13 cellular contexts compared by ENCODE assay signal in the genomic region with DNA sequence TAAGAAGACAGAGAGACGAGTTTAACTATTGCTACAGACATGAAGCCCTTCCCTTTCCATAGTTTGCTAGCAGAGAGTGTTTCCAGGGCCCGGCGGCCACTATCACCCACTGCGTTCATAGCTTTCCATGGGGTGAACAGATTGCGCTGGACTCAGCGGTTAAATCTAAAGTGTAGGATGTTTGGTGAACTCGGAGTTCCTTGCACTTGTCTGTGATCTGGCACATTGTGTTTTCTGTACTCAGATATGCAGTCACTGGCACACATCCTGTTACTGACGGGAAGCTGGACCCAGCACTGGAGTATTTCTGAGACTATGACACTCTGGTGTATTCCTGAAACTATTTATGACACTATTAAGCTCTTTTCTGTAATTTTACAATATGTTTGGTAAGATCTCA. TPM values are rescaled to one million over a fixed set of nuclear protein-coding genes. Genes with fewer than 3 reads are reported as not detected.
DNase-seq lines count a peak whose midpoint lies in the region; ATAC-seq, FAIRE-seq and TF ChIP-seq lines count a peak whose summit lies in the region.
"Had no signal": no experiment of that assay in that cellular context is flagged by ENCODE, and none has a peak within 500 bp of the region (broad histone marks: within the 10 kb centered on the region; RNA-seq: fewer than 3 reads in every experiment).

No MANE protein-coding gene starts in this region.

- H3K4me3 Mint-ChIP-seq in T-helper 2 cell treated with Interferon-gamma antibody and Interleukin-4, amounts not matched to agents 5 μg/mL and 100 μg/mL, for 36 hours = peak overlapping the region; percentile 31

- H3K27ac ChIP-seq in GM12878 (ENCODE audit: control insufficient read depth, insufficient read depth) (no peak overlapping the region), hepatocyte (peak overlapping the region; percentile 59), spleen (peak overlapping the region in 6 of 8 donors; percentile 30 to 75 (median 66))
- H3K27ac ChIP-seq: thyroid gland had no signal

- H3K9me3 ChIP-seq in GM12878 (replicated peaks; ENCODE audit: control insufficient read depth, insufficient read depth, low read length) (no peaks in the 10 kb centered on the region; the same call in 2 of the 3 replicates), hepatocyte (ENCODE audit: low read depth) (no peaks in the 10 kb centered on the region), spleen (no peaks in the 10 kb centered on the region)
- H3K9me3 ChIP-seq: thyroid gland had no signal

- H4K20me1 ChIP-seq in GM12878 (ENCODE audit: control insufficient read depth, insufficient read depth) = no peaks in the 10 kb centered on the region
- H4K20me1 ChIP-seq in hepatocyte (ENCODE audit: insufficient read depth, poor library complexity, severe bottlenecking) = peaks cover 65% of the 10 kb centered on the region

- DNase-seq in T-helper 2 cell treated with Interferon-gamma antibody and Interleukin-4, amounts not matched to agents 5 μg/mL and 100 μg/mL, for 36 hours (ENCODE audit: low spot score) = no peak
- DNase-seq in T-helper 2 cell = no peak
- no peak for DNase-seq in GM12878 (ENCODE audit: low read depth, low spot score)
- DNase-seq in hepatocyte (ENCODE audit: low spot score) = no peak
- DNase-seq in spleen = peak; percentile 53
- DNase-seq in HuH-7.5 (ENCODE audit: low spot score) = no peak
- DNase-seq in foreskin melanocyte = no peak
- DNase-seq: GF-D8, thyroid gland had no signal

- peak; percentile 54 for FAIRE-seq in GM12878 (lab: Jason Lieb, UNC)
- FAIRE-seq: A204.1, K562 had no signal

- no peaks in the 10 kb centered on the region for H3K27me3 ChIP-seq in GM12878 (replicated peaks in 1 of 2; ENCODE audit: control insufficient read depth in 2 of 2, insufficient read depth in 2 of 2, low read length in 1 of 2)
- no peaks in the 10 kb centered on the region for H3K27me3 ChIP-seq in hepatocyte
- H3K27me3 ChIP-seq in spleen (replicated peaks in 1 of 7) = no peaks in the 10 kb centered on the region
- H3K27me3 ChIP-seq: thyroid gland had no signal

- intact Hi-C loops in GM12878 (cut with micrococcal nuclease; ENCODE audit: unreplicated experiment) (no loop called here), spleen (cut with DNase I; ENCODE audit: low total_unique reads) (no loop called here)

- H3K4me1 ChIP-seq in GM12878 (ENCODE audit: control insufficient read depth, insufficient read depth, low read length) (peaks cover 46% of the 10 kb centered on the region), hepatocyte (ENCODE audit: insufficient read depth) (peaks cover 47% of the 10 kb centered on the region), spleen (peaks cover 48 to 99% (median 90%) of the 10 kb centered on the region in 6 donors)

- H2AFZ ChIP-seq in GM12878 (ENCODE audit: control insufficient read depth, low read depth, low read length) (no peak overlapping the region), hepatocyte (no peak overlapping the region)

- H3K36me3 ChIP-seq in GM12878 (ENCODE audit: control insufficient read depth in 2 of 2, insufficient read depth in 2 of 2, low read length in 1 of 2) (peaks cover 0 to 2% of the 10 kb centered on the region in 2 experiments; a peak in 2 of 4 replicates), hepatocyte (replicated peaks; ENCODE audit: insufficient read depth, low read depth) (no peaks in the 10 kb centered on the region), spleen (peaks cover 0 to 9% (median 0%) of the 10 kb centered on the region in 6 donors)
- H3K36me3 ChIP-seq: thyroid gland had no signal

- BruUV-seq in GM12878 (replicated peaks; lab: Mats Ljungman, UMichigan) = no TSS peak

- TF ChIP-seq EP300 in GM12878 (IDR thresholded peaks at IDR 0.05; ENCODE audit: borderline replicate concordance in 1 of 2, control insufficient read depth in 1 of 2, low read depth in 2 of 2, low read length in 2 of 2) = no peak

- H3K4me2 ChIP-seq in GM12878 (ENCODE audit: control insufficient read depth, insufficient read depth) (no peak overlapping the region), hepatocyte (no peak overlapping the region)

- no peaks in the 10 kb centered on the region for H3K27me3 Mint-ChIP-seq in T-helper 2 cell treated with Interferon-gamma antibody and Interleukin-4, amounts not matched to agents 5 μg/mL and 100 μg/mL, for 36 hours (ENCODE audit: low read depth)

- peaks cover 7% of the 10 kb centered on the region for H3K9me3 Mint-ChIP-seq in T-helper 2 cell treated with Interferon-gamma antibody and Interleukin-4, amounts not matched to agents 5 μg/mL and 100 μg/mL, for 36 hours

- TF ChIP-seq POLR2A in GM12878 (IDR thresholded peaks at IDR 0.05; ENCODE audit: low read depth, low read length) (no peak), spleen (IDR thresholded peaks at IDR 0.05) (no peak)

- WGBS in GM12878 (ENCODE audit: insufficient coverage, insufficient replicate concordance, low lambda C conversion rate, missing lambda C conversion rate) = 89% methylated on average over 8 of the region's 8 CpGs
- 75% methylated on average over 8 of the region's 8 CpGs for WGBS in hepatocyte (ENCODE audit: low lambda C conversion rate, missing lambda C conversion rate)
- WGBS in spleen, 5 donors = 27 to 62% (median 52%) methylated on average over 8 of the region's 8 CpGs

- TF ChIP-seq RAD21 in GM12878 (IDR thresholded peaks at IDR 0.05; ENCODE audit: insufficient read depth, low read depth, low read length) = no peak

- peak overlapping the region; percentile 64 for H3K27ac Mint-ChIP-seq in T-helper 2 cell treated with Interferon-gamma antibody and Interleukin-4, amounts not matched to agents 5 μg/mL and 100 μg/mL, for 36 hours

- ATAC-seq in GM12878 (no peak), GM21529 (IDR thresholded peaks at IDR 0.05; ENCODE audit: unreplicated experiment) (no peak)
- ATAC-seq: K562 had no signal

- in situ Hi-C loops in GM12878 (cut with MboI) = no loop called here

- CTCF ChIA-PET in GM12878 (lab: Yijun Ruan, JAX) = no interaction called here

- RAD21 ChIA-PET in GM12878 (lab: Charles Lee; ENCODE audit: unreplicated experiment) = no interaction called here

- H3K36me3 Mint-ChIP-seq in T-helper 2 cell treated with Interferon-gamma antibody and Interleukin-4, amounts not matched to agents 5 μg/mL and 100 μg/mL, for 36 hours (ENCODE audit: low read depth) = peaks cover 68% of the 10 kb centered on the region

- no peak overlapping the region for H3K4me3 ChIP-seq in GM12878
- H3K4me3 ChIP-seq in hepatocyte = no peak overlapping the region
- H3K4me3 ChIP-seq in spleen = peak overlapping the region in 1 of 8 donors; percentile 9
- H3K4me3 ChIP-seq: K562, thyroid gland had no signal

- H3K9me2 ChIP-seq in hepatocyte (replicated peaks; ENCODE audit: insufficient read depth) = no peaks in the 10 kb centered on the region

- SMC1A ChIA-PET in GM12878 (lab: Charles Lee; ENCODE audit: uncharacterized antibody, unreplicated experiment) = no interaction called here

- peaks cover 85% of the 10 kb centered on the region for H3K4me1 Mint-ChIP-seq in T-helper 2 cell treated with Interferon-gamma antibody and Interleukin-4, amounts not matched to agents 5 μg/mL and 100 μg/mL, for 36 hours (ENCODE audit: low read depth)

- no peak overlapping the region for H3K9ac ChIP-seq in GM12878 (ENCODE audit: control insufficient read depth, insufficient read depth, low read length)

- POLR2A ChIA-PET in GM12878 (lab: Charles Lee) = no interaction called here

- H3K79me2 ChIP-seq in GM12878 (ENCODE audit: control insufficient read depth, insufficient read depth, low read length) (peaks cover 21% of the 10 kb centered on the region), hepatocyte (peaks cover 96% of the 10 kb centered on the region)

- no peak for TF ChIP-seq CTCF in GM12878 (IDR thresholded peaks at IDR 0.05 in 2 of 3, conservative IDR thresholded peaks at IDR 0.05 in 1 of 3; ENCODE audit: control insufficient read depth in 2 of 3, extremely low read depth in 1 of 3, insufficient read depth in 1 of 3, low read depth in 3 of 3, low read length in 3 of 3)
- no peak for TF ChIP-seq CTCF in hepatocyte (IDR thresholded peaks at IDR 0.05; ENCODE audit: poor library complexity)
- TF ChIP-seq CTCF in spleen (IDR thresholded peaks at IDR 0.05 in 8 of 11, conservative IDR thresholded peaks at IDR 0.05 in 3 of 11) = no peak

RNA-seq across cellular contexts. Expression of a gene that starts 13.9 kb away (rescaled TPM):
- 84.7 and 89.7 TPM in 2 replicates for total RNA-seq in GM12878 (2013; cell fraction: nucleolus; rRNA removed)
- 157 and 163 TPM in 2 replicates for total RNA-seq in GM12878 (2014; rRNA removed)
- 128 and 134 TPM in 2 replicates for total RNA-seq in GM12878 (2014; rRNA removed; fragmentation: Illumina TruSeq; extraction: Trizol)
- total RNA-seq in GM12878 (2021) = 174 and 181 TPM in 2 replicates
- polyA plus RNA-seq in GM12878 (2011; ENCODE audit: low read depth) = 27.6 TPM
- 31.4 and 43.4 TPM in 2 replicates for polyA plus RNA-seq in GM12878 (2011; rRNA removed)
- polyA plus RNA-seq in GM12878 (2011; cell fraction: cytosol; rRNA removed) = 73.8 and 89.2 TPM in 2 replicates
- polyA plus RNA-seq in GM12878 (2011; cell fraction: nucleus; rRNA removed) = 52.7 and 65.2 TPM in 2 replicates
- polyA plus RNA-seq in GM12878 (2012) = 83.9 and 108 TPM in 2 replicates
- polyA plus RNA-seq in GM12878 (2014; fragmentation: Illumina TruSeq; extraction: Trizol) = 148 and 154 TPM in 2 replicates
- 10 to 100 TPM; 24.8 to 52.1 TPM for polyA plus RNA-seq in GM12878 (2014; fragmentation: Nextera tagmentation; extraction: Ambion mirVana)
- polyA plus RNA-seq in GM12878 (2014; rRNA removed) = 227 and 242 TPM in 2 replicates
- 100 to 1,000 TPM; 169 to 193 TPM for polyA plus RNA-seq in GM12878 (2016; fragmentation: Nextera tagmentation; extraction: Ambion mirVana)
- 21.3 and 37.8 TPM in 2 replicates for polyA minus RNA-seq in GM12878 (2011; rRNA and poly(A)+ RNA removed)
- polyA minus RNA-seq in GM12878 (2011; cell fraction: cytosol; rRNA and poly(A)+ RNA removed) = 32.6 and 35.1 TPM in 2 replicates
- polyA minus RNA-seq in GM12878 (2011; cell fraction: nucleus; rRNA and poly(A)+ RNA removed) = 8.7 and 16.3 TPM in 2 replicates
- total RNA-seq in hepatocyte = 329 and 362 TPM in 2 replicates
- polyA plus RNA-seq in hepatocyte = 565 and 637 TPM in 2 replicates
- 100 to 1,000 TPM; 109 to 316 (median 180) TPM for total RNA-seq in spleen
- 100 to 1,000 TPM; 101 to 219 (median 189) TPM for polyA plus RNA-seq in spleen

RNA-seq across cellular contexts. Expression of a gene that starts 46.8 kb away (rescaled TPM):
- not detected in 2 replicates for total RNA-seq in GM12878 (2013; cell fraction: nucleolus; rRNA removed)
- total RNA-seq in GM12878 (2014; rRNA removed) = not detected in 2 replicates
- total RNA-seq in GM12878 (2014; rRNA removed; fragmentation: Illumina TruSeq; extraction: Trizol) = not detected in 2 replicates
- not detected in 2 replicates for total RNA-seq in GM12878 (2021)
- polyA plus RNA-seq in GM12878 (2011; ENCODE audit: low read depth) = not detected
- polyA plus RNA-seq in GM12878 (2011; rRNA removed) = not detected in 2 replicates
- polyA plus RNA-seq in GM12878 (2011; cell fraction: cytosol; rRNA removed) = not detected in 2 replicates
- not detected in 2 replicates for polyA plus RNA-seq in GM12878 (2011; cell fraction: nucleus; rRNA removed)
- not detected in 2 replicates for polyA plus RNA-seq in GM12878 (2012)
- polyA plus RNA-seq in GM12878 (2014; fragmentation: Illumina TruSeq; extraction: Trizol) = not detected in 2 replicates
- polyA plus RNA-seq in GM12878 (2014; fragmentation: Nextera tagmentation; extraction: Ambion mirVana) = not detected
- polyA plus RNA-seq in GM12878 (2014; rRNA removed) = not detected in 2 replicates
- polyA plus RNA-seq in GM12878 (2016; fragmentation: Nextera tagmentation; extraction: Ambion mirVana) = not detected
- polyA minus RNA-seq in GM12878 (2011; rRNA and poly(A)+ RNA removed) = not detected in 2 replicates
- polyA minus RNA-seq in GM12878 (2011; cell fraction: cytosol; rRNA and poly(A)+ RNA removed) = not detected in 2 replicates
- polyA minus RNA-seq in GM12878 (2011; cell fraction: nucleus; rRNA and poly(A)+ RNA removed) = not detected in 2 replicates
- total RNA-seq in hepatocyte = 0.12 and 0.53 TPM in 2 replicates
- polyA plus RNA-seq in hepatocyte = 0.15 and 0.64 TPM in 2 replicates
- under 1 TPM in 3 of 7 donors, not detected in 4; 0.19 to 0.87 (median 0.32) TPM for total RNA-seq in spleen
- under 1 TPM; 0.03 to 0.22 (median 0.15) TPM for polyA plus RNA-seq in spleen
- total RNA-seq: K562, NCI-H460 had no signal
